In genomic region chr3:41259449-41260062, GRCh38 we compare ENCODE assay signal across 26 cellular contexts.
DNase-seq lines count a peak whose midpoint lies in the region; FAIRE-seq and TF ChIP-seq lines count a peak whose summit lies in the region.
"Had no signal": no experiment of that assay in that cellular context is flagged by ENCODE, and none has a peak within 500 bp of the region (broad histone marks: within the 10 kb centered on the region; RNA-seq: fewer than 3 reads in every experiment).

No MANE protein-coding gene starts in this region.

- H3K23ac ChIP-seq in mesenchymal stem cell (ENCODE audit: low read length in 2 of 2) = no peak overlapping the region

- no peaks in the 10 kb centered on the region for H3K9me3 ChIP-seq in mesenchymal stem cell (ENCODE audit: control insufficient read depth, low read length)
- H3K9me3 ChIP-seq: body of pancreas, esophagus squamous epithelium, heart left ventricle, Peyer's patch, SJSA1, upper lobe of left lung had no signal

- H3K27ac ChIP-seq in mesenchymal stem cell (ENCODE audit: low read length, poor library complexity, severe bottlenecking) = peak overlapping the region; percentile 2
- H3K27ac ChIP-seq: body of pancreas, C4-2B, esophagus squamous epithelium, heart left ventricle, KMS-11, Peyer's patch, SJSA1, upper lobe of left lung, VCaP had no signal

- no peak overlapping the region for H2BK12ac ChIP-seq in mesenchymal stem cell (ENCODE audit: low read length in 2 of 2)

- FAIRE-seq in bronchial epithelial cell (lab: Jason Lieb, UNC) = no peak
- FAIRE-seq: colon had no signal

- peaks cover 4% of the 10 kb centered on the region for H3K4me1 ChIP-seq in mesenchymal stem cell (ENCODE audit: control insufficient read depth, insufficient read depth, low read depth, low read length)
- H3K4me1 ChIP-seq: body of pancreas, esophagus squamous epithelium, heart left ventricle, Peyer's patch, upper lobe of left lung had no signal

- no peak overlapping the region for H3K4me2 ChIP-seq in mesenchymal stem cell (ENCODE audit: low read length, poor library complexity, severe bottlenecking)
- H3K4me2 ChIP-seq: KMS-11 had no signal

- H2BK120ac ChIP-seq in mesenchymal stem cell (ENCODE audit: low read depth, low read length) = no peak overlapping the region

- H3K4me3 ChIP-seq in AG10803 (ENCODE audit: low read length) (no peak overlapping the region), HFF-Myc (replicated peaks; ENCODE audit: low read depth, low read length) (no peak overlapping the region), bronchial epithelial cell (ENCODE audit: low read depth, low read length) (no peak overlapping the region), mesenchymal stem cell (ENCODE audit: insufficient read depth in 1 of 2, low read depth in 1 of 2, low read length in 2 of 2) (no peak overlapping the region)
- H3K4me3 ChIP-seq: body of pancreas, esophagus squamous epithelium, heart left ventricle, Peyer's patch, SJSA1, upper lobe of left lung had no signal

- TF ChIP-seq CTCF in AG10803 (conservative IDR thresholded peaks at IDR 0.05; ENCODE audit: low read length) (no peak), HFF-Myc (IDR thresholded peaks at IDR 0.05; ENCODE audit: low read depth, low read length, missing control alignments) (no peak), bronchial epithelial cell (IDR thresholded peaks at IDR 0.05; ENCODE audit: insufficient read depth, low read length, severe bottlenecking) (no peak)

- H3K4ac ChIP-seq in mesenchymal stem cell (ENCODE audit: low read depth in 1 of 2, low read length in 2 of 2) = no peak overlapping the region

- H2BK15ac ChIP-seq in mesenchymal stem cell (ENCODE audit: low read depth, poor library complexity, severe bottlenecking) = no peak overlapping the region

- no peak overlapping the region for H3K9ac ChIP-seq in mesenchymal stem cell (ENCODE audit: low read length)
- H3K9ac ChIP-seq: KMS-11 had no signal

- no peak overlapping the region for H2AFZ ChIP-seq in mesenchymal stem cell (ENCODE audit: low read depth, low read length)

- H4K8ac ChIP-seq in mesenchymal stem cell (ENCODE audit: low read length) = no peak overlapping the region

- H2AK5ac ChIP-seq in mesenchymal stem cell (ENCODE audit: low read length, severe bottlenecking) = peak overlapping the region; percentile 68

- H3K27me3 ChIP-seq in bronchial epithelial cell (ENCODE audit: control insufficient read depth, insufficient read depth, low read length) (no peaks in the 10 kb centered on the region), mesenchymal stem cell (ENCODE audit: control insufficient read depth in 1 of 2, insufficient read depth in 1 of 2, low read length in 2 of 2) (no peaks in the 10 kb centered on the region)
- H3K27me3 ChIP-seq: body of pancreas, esophagus squamous epithelium, heart left ventricle, Peyer's patch, SJSA1, upper lobe of left lung had no signal

- H3K79me1 ChIP-seq in mesenchymal stem cell (replicated peaks; ENCODE audit: low read length, poor library complexity, severe bottlenecking) = no peaks in the 10 kb centered on the region

- H3K18ac ChIP-seq in mesenchymal stem cell (ENCODE audit: low read depth in 1 of 2, low read length in 2 of 2) = no peak overlapping the region

- no CpG with 5 or more reads among the region's 1 CpG for WGBS in mesenchymal stem cell

- no peak overlapping the region for H3K14ac ChIP-seq in mesenchymal stem cell (ENCODE audit: low read length in 2 of 2)

- no peaks in the 10 kb centered on the region for H3K36me3 ChIP-seq in bronchial epithelial cell (ENCODE audit: control insufficient read depth, insufficient read depth, low read length)
- H3K36me3 ChIP-seq in mesenchymal stem cell (ENCODE audit: control insufficient read depth in 1 of 2, insufficient read depth in 2 of 2, low read depth in 1 of 2, low read length in 2 of 2) = peaks cover 0 to 2% of the 10 kb centered on the region in 2 experiments
- H3K36me3 ChIP-seq: esophagus squamous epithelium, heart left ventricle, Peyer's patch, SJSA1, upper lobe of left lung had no signal

- no peak overlapping the region for H4K91ac ChIP-seq in mesenchymal stem cell (ENCODE audit: low read length)

- peak; percentile 48 for DNase-seq in AG10803 (ENCODE audit: low read depth)
- peak; percentile 26 for DNase-seq in HFF-Myc (ENCODE audit: extremely low read depth, low read depth)
- DNase-seq in bronchial epithelial cell (ENCODE audit: low read depth) = peak; percentile 35
- no peak for DNase-seq in mesenchymal stem cell
- no peak for DNase-seq in NCI-H510A treated with DMSO at 0.1 percent for 48 hours (lab: John Stamatoyannopoulos, UW)
- DNase-seq in cerebellum (ENCODE audit: low spot score) = no peak
- DNase-seq in effector CD8-positive, alpha-beta T cell (lab: John Stamatoyannopoulos, UW) = no peak
- DNase-seq in T1000 (lab: John Stamatoyannopoulos, UW) = no peak
- DNase-seq: ACHN; activated CD8-positive, alpha-beta memory T cell treated with anti-CD3 and anti-CD28 coated beads, Interleukin-2, amount 50 U/mL, for 4 hours; body of pancreas; esophagus squamous epithelium; H9; heart left ventricle; natural killer cell; NCI-H1930; NK-92 treated with Interleukin-12 subunit alpha and Interleukin-12 subunit beta, amount 100 ng/mL, for 24 hours; Peyer's patch; retina; T-helper 17 cell; upper lobe of left lung had no signal

- no peak overlapping the region for H2BK5ac ChIP-seq in mesenchymal stem cell (ENCODE audit: low read depth, low read length, poor library complexity, severe bottlenecking)

Comparison
In these comparisons a context has a peak if more than half of its experiments do, and no peak if none do; other contexts are left out.
1. DNase-seq: peak in AG10803 (single experiment), HFF-Myc (single experiment) and bronchial epithelial cell (single experiment); none in mesenchymal stem cell (single experiment), NCI-H510A treated with DMSO at 0.1 percent for 48 hours (single experiment), cerebellum (single experiment), effector CD8-positive, alpha-beta T cell (single experiment) and T1000 (single experiment).